In the genomic region with DNA sequence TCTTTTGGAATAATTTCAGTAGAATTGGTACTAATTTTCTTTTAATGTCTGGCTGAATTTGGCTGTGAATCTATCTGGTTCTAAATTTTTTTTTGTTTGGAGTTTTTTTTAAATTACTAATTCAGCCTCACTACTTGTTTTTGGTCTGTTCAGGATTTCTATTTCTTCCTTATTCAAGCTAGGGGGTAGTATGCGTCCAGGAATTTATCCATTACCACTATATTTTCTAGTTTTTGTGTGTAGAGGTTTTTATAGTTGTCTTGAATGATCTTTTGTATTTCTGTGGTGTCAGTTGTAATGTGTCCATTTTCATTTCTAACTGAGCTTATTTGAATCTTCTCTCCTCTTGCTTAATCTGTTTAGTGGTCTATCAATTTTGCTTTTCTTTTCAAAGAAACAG, we compare ENCODE assay signal across 3 cellular contexts.
TF ChIP-seq lines count a peak whose summit lies in the region.

No MANE protein-coding gene starts in this region.

TF ChIP-seq in SK-N-SH, 30 proteins besides CTCF, POLR2A, EP300 and RAD21:
- TF ChIP-seq, protein P1, sequence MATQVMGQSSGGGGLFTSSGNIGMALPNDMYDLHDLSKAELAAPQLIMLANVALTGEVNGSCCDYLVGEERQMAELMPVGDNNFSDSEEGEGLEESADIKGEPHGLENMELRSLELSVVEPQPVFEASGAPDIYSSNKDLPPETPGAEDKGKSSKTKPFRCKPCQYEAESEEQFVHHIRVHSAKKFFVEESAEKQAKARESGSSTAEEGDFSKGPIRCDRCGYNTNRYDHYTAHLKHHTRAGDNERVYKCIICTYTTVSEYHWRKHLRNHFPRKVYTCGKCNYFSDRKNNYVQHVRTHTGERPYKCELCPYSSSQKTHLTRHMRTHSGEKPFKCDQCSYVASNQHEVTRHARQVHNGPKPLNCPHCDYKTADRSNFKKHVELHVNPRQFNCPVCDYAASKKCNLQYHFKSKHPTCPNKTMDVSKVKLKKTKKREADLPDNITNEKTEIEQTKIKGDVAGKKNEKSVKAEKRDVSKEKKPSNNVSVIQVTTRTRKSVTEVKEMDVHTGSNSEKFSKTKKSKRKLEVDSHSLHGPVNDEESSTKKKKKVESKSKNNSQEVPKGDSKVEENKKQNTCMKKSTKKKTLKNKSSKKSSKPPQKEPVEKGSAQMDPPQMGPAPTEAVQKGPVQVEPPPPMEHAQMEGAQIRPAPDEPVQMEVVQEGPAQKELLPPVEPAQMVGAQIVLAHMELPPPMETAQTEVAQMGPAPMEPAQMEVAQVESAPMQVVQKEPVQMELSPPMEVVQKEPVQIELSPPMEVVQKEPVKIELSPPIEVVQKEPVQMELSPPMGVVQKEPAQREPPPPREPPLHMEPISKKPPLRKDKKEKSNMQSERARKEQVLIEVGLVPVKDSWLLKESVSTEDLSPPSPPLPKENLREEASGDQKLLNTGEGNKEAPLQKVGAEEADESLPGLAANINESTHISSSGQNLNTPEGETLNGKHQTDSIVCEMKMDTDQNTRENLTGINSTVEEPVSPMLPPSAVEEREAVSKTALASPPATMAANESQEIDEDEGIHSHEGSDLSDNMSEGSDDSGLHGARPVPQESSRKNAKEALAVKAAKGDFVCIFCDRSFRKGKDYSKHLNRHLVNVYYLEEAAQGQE (IDR thresholded peaks at IDR 0.05; ENCODE audit: low read depth, low read length) = no peak

TF ChIP-seq in SK-N-SH treated with all-trans-retinoic acid at 6 μM for 48 hours, 23 proteins besides CTCF, POLR2A, EP300 and RAD21:
- TF ChIP-seq PPARA (CRISPR knock-in tag; IDR thresholded peaks at IDR 0.05; ENCODE audit: borderline replicate concordance) = no peak
- TF ChIP-seq, protein P2, sequence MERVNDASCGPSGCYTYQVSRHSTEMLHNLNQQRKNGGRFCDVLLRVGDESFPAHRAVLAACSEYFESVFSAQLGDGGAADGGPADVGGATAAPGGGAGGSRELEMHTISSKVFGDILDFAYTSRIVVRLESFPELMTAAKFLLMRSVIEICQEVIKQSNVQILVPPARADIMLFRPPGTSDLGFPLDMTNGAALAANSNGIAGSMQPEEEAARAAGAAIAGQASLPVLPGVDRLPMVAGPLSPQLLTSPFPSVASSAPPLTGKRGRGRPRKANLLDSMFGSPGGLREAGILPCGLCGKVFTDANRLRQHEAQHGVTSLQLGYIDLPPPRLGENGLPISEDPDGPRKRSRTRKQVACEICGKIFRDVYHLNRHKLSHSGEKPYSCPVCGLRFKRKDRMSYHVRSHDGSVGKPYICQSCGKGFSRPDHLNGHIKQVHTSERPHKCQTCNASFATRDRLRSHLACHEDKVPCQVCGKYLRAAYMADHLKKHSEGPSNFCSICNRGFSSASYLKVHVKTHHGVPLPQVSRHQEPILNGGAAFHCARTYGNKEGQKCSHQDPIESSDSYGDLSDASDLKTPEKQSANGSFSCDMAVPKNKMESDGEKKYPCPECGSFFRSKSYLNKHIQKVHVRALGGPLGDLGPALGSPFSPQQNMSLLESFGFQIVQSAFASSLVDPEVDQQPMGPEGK (CRISPR knock-in tag; IDR thresholded peaks at IDR 0.05; ENCODE audit: borderline replicate concordance) = no peak

TF ChIP-seq in HepG2, 621 proteins besides CTCF, POLR2A, EP300 and RAD21 (continued from another document):
- TF ChIP-seq ELF4 (CRISPR knock-in tag; IDR thresholded peaks at IDR 0.05; ENCODE audit: borderline replicate concordance) (no peak), ESRRA (CRISPR knock-in tag; IDR thresholded peaks at IDR 0.05; ENCODE audit: low read depth) (no peak), CBX2 (IDR thresholded peaks at IDR 0.05; ENCODE audit: low read depth, low read length) (no peak), CBX2 (CRISPR knock-in tag; IDR thresholded peaks at IDR 0.05; ENCODE audit: low read depth) (no peak), RFX1 (IDR thresholded peaks at IDR 0.05) (no peak)
- TF ChIP-seq, protein P3, sequence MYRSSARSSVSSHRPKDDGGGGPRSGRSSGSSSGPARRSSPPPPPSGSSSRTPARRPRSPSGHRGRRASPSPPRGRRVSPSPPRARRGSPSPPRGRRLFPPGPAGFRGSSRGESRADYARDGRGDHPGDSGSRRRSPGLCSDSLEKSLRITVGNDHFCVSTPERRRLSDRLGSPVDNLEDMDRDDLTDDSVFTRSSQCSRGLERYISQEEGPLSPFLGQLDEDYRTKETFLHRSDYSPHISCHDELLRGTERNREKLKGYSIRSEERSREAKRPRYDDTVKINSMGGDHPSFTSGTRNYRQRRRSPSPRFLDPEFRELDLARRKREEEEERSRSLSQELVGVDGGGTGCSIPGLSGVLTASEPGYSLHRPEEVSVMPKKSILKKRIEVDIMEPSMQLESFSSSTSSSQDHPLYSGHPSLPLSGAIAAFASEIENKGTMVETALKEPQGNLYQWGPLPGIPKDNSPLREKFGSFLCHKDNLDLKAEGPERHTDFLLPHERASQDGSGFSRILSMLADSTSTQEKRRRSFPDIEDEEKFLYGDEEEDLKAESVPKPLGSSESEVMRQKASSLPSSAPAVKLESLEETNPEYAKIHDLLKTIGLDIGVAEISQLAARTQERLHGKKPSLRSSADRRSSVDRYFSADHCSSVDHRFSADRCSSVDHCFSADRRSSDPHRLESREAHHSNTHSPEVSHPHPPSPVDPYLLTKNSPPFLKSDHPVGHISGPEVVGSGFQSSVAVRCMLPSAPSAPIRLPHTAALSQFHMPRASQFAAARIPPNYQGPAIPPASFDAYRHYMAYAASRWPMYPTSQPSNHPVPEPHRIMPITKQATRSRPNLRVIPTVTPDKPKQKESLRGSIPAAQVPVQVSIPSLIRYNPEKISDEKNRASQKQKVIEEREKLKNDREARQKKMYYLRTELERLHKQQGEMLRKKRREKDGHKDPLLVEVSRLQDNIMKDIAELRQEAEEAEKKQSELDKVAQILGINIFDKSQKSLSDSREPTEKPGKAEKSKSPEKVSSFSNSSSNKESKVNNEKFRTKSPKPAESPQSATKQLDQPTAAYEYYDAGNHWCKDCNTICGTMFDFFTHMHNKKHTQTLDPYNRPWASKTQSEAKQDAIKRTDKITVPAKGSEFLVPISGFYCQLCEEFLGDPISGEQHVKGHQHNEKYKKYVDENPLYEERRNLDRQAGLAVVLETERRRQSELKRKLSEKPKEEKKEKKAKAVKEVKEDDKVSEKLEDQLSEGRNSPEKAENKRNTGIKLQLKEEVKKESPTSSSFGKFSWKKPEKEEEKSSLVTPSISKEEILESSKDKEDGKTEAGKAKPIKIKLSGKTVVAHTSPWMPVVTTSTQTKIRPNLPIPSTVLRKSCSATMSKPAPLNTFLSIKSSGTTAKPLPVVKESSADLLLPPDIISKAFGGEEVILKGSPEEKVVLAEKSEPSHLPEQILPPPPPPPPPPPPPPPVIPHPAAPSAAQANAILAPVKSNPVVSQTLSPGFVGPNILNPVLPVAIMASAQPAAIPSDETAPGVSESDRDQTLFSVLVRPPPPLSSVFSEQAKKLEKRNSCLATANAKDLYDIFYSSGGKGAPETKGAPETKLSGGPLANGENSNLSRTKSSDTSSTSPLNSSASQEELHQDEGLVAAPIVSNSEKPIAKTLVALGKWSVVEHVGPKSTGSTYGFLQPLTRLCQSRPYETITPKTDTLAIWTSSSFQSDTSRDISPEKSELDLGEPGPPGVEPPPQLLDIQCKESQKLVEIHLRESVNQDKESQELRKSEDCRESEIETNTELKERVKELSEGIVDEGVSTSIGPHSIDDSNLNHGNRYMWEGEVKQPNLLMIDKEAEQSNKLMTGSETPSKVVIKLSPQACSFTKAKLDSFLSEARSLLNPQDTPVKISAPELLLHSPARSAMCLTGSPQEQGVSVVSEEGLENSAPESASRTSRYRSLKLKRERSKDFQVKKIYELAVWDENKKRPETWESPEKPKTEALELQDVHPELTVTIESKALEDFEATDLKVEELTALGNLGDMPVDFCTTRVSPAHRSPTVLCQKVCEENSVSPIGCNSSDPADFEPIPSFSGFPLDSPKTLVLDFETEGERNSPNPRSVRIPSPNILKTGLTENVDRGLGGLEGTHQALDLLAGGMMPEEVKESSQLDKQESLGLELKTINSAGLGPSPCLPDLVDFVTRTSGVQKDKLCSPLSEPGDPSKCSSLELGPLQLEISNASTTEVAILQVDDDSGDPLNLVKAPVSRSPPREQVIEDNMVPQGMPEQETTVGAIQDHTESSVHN (CRISPR knock-in tag; IDR thresholded peaks at IDR 0.05) = no peak
- TF ChIP-seq, protein P4, sequence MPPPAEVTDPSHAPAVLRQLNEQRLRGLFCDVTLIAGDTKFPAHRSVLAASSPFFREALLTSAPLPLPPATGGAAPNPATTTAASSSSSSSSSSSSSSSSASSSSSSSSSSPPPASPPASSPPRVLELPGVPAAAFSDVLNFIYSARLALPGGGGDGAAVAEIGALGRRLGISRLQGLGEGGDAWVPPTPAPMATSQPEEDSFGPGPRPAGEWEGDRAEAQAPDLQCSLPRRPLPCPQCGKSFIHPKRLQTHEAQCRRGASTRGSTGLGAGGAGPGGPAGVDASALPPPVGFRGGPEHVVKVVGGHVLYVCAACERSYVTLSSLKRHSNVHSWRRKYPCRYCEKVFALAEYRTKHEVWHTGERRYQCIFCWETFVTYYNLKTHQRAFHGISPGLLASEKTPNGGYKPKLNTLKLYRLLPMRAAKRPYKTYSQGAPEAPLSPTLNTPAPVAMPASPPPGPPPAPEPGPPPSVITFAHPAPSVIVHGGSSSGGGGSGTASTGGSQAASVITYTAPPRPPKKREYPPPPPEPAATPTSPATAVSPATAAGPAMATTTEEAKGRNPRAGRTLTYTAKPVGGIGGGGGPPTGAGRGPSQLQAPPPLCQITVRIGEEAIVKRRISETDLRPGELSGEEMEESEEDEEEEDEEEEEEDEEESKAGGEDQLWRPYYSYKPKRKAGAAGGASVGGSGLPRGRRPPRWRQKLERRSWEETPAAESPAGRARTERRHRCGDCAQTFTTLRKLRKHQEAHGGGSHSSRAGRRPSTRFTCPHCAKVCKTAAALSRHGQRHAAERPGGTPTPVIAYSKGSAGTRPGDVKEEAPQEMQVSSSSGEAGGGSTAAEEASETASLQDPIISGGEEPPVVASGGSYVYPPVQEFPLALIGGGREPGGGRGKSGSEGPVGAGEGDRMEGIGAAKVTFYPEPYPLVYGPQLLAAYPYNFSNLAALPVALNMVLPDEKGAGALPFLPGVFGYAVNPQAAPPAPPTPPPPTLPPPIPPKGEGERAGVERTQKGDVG (CRISPR knock-in tag; IDR thresholded peaks at IDR 0.05; ENCODE audit: borderline replicate concordance) = no peak
